Comparison of ENCODE assay signal across 1 cellular context in the genomic region with DNA sequence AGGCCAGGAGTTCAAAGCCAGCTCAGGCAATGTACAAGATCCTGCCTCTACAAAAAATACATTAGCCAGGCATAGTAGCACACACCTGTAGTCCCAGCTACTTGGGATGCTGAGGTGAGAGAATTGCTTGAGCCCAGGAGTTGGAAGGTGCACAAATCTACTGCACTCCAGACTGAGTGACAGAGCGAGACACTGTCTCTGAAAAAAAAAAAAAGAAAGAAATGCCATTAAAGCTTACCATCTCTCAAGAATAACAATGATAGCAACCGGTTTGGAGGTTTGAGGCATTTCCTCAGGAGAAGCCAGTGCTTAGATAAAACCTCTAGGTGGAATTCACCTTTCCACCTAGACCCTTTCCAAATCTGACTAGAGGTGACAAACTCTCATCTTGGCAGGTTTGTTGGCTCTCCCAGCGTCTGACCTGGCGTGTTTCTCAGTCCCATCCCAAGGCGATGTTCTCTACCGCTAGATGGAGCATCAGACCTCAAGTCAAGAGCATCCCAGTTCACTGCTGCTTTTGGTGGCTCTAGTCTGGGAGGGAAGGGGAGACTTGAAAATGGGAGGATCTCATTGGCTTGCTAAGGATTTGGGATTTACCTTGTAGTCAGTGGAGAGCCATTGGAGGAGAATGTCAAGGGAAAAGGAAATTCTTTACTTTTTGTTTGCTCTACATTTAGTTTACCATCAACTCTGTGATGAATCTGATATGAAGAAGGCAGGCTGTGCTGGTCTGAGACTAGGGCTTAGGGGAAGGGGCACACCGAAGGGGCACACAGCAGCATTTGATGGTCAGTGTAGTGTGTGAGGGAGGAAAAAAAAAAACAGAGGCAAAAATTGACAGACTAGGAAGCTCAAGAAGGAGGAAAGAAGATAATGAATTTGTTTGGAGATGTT.
TF ChIP-seq lines count a peak whose summit lies in the region.

No MANE protein-coding gene starts in this region.

TF ChIP-seq in GM12878, 131 proteins besides CTCF, POLR2A, EP300 and RAD21 (continued from another document):
- TF ChIP-seq, protein P1, sequence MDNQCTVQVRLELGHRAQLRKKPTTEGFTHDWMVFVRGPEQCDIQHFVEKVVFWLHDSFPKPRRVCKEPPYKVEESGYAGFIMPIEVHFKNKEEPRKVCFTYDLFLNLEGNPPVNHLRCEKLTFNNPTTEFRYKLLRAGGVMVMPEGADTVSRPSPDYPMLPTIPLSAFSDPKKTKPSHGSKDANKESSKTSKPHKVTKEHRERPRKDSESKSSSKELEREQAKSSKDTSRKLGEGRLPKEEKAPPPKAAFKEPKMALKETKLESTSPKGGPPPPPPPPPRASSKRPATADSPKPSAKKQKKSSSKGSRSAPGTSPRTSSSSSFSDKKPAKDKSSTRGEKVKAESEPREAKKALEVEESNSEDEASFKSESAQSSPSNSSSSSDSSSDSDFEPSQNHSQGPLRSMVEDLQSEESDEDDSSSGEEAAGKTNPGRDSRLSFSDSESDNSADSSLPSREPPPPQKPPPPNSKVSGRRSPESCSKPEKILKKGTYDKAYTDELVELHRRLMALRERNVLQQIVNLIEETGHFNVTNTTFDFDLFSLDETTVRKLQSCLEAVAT (IDR thresholded peaks at IDR 0.05) = no peak
- peak; percentile 57 for TF ChIP-seq SMC3 (IDR thresholded peaks at IDR 0.05; ENCODE audit: borderline replicate concordance, low read length)
